17 cellular contexts compared by ENCODE assay signal in genomic region chr12:123070267-123071081, GRCh38.
A peak's percentile ranks its signal among the peaks of the same experiment; 100 is the strongest.
DNase-seq lines count a peak whose midpoint lies in the region; ATAC-seq and TF ChIP-seq lines count a peak whose summit lies in the region.
"Had no signal": no experiment of that assay in that cellular context is flagged by ENCODE, and none has a peak within 500 bp of the region (broad histone marks: within the 10 kb centered on the region; RNA-seq: fewer than 3 reads in every experiment).

No MANE protein-coding gene starts in this region.

- DNase-seq in activated naive CD4-positive, alpha-beta T cell treated with anti-CD3 and anti-CD28 coated beads, Interleukin-2, amount 50 U/mL, for 72 hours (ENCODE audit: low spot score in 2 of 2): no peak
- DNase-seq in activated naive CD4-positive, alpha-beta T cell (lab: John Stamatoyannopoulos, UW): no peak
- DNase-seq in ureter (ENCODE audit: low spot score) (peak; percentile 64), RWPE1 (ENCODE audit: low spot score) (no peak), cerebellum (ENCODE audit: low spot score) (no peak), islet precursor cell (no peak)
- DNase-seq: activated CD4-positive, alpha-beta memory T cell treated with anti-CD3 and anti-CD28 coated beads for 36 hours; activated effector memory CD4-positive, alpha-beta T cell treated with Interleukin-2 at 50 U/mL for 16 hours; effector memory CD4-positive, alpha-beta T cell; GF-D8; MM.1S; NCI-H2171; SJCRH30; stimulated activated CD4-positive, alpha-beta T cell treated with anti-CD3 and anti-CD28 coated beads, Interleukin-2, amount 100 ng/mL, for 24 hours; upper lobe of right lung had no signal

- H3K27ac ChIP-seq in cingulate gyrus (ENCODE audit: low read depth, low read length): peak overlapping the region; percentile 29
- H3K27ac ChIP-seq in layer of hippocampus (ENCODE audit: low read depth, low read length): peak overlapping the region; percentile 16
- H3K27ac ChIP-seq in RWPE1: no peak overlapping the region
- H3K27ac ChIP-seq: SJCRH30, upper lobe of right lung had no signal

- CTCF ChIA-PET in RWPE1 (lab: Yijun Ruan, JAX): interaction anchor here (0.6 kb wide), 1 partner anchor 35 kb away, joined by 4 read pairs; no protein-coding TSS in a partner anchor

- peak overlapping the region; percentile 9 to 68 for H3K27ac Mint-ChIP-seq in activated naive CD4-positive, alpha-beta T cell treated with anti-CD3 and anti-CD28 coated beads, Interleukin-2, amount 50 U/mL, for 72 hours
- H3K27ac Mint-ChIP-seq: activated CD4-positive, alpha-beta memory T cell treated with anti-CD3 and anti-CD28 coated beads for 36 hours had no signal

- no peak for ATAC-seq in activated naive CD4-positive, alpha-beta T cell treated with anti-CD3 and anti-CD28 coated beads, Interleukin-2, amount 50 U/mL, for 72 hours
- ATAC-seq: upper lobe of right lung had no signal

- no peaks in the 10 kb centered on the region for H3K9me3 Mint-ChIP-seq in activated naive CD4-positive, alpha-beta T cell treated with anti-CD3 and anti-CD28 coated beads, Interleukin-2, amount 50 U/mL, for 72 hours
- H3K9me3 Mint-ChIP-seq: activated CD4-positive, alpha-beta memory T cell treated with anti-CD3 and anti-CD28 coated beads for 36 hours had no signal

- no peaks in the 10 kb centered on the region for H3K36me3 Mint-ChIP-seq in activated naive CD4-positive, alpha-beta T cell treated with anti-CD3 and anti-CD28 coated beads, Interleukin-2, amount 50 U/mL, for 72 hours
- H3K36me3 Mint-ChIP-seq: activated CD4-positive, alpha-beta memory T cell treated with anti-CD3 and anti-CD28 coated beads for 36 hours had no signal

- no peaks in the 10 kb centered on the region for H3K27me3 ChIP-seq in layer of hippocampus (ENCODE audit: control insufficient read depth, insufficient read depth, low read length)
- H3K27me3 ChIP-seq: SJCRH30, upper lobe of right lung had no signal

- no peak for TF ChIP-seq CTCF in RWPE1 (conservative IDR thresholded peaks at IDR 0.05; ENCODE audit: low read depth)

- POLR2A ChIA-PET in RWPE1 (lab: Yijun Ruan, JAX; ENCODE audit: low non-redundant PET): interaction anchor here (0.8 kb wide), 1 partner anchor 58 kb away, joined by 5 read pairs; no protein-coding TSS in a partner anchor
